In the genomic region with DNA sequence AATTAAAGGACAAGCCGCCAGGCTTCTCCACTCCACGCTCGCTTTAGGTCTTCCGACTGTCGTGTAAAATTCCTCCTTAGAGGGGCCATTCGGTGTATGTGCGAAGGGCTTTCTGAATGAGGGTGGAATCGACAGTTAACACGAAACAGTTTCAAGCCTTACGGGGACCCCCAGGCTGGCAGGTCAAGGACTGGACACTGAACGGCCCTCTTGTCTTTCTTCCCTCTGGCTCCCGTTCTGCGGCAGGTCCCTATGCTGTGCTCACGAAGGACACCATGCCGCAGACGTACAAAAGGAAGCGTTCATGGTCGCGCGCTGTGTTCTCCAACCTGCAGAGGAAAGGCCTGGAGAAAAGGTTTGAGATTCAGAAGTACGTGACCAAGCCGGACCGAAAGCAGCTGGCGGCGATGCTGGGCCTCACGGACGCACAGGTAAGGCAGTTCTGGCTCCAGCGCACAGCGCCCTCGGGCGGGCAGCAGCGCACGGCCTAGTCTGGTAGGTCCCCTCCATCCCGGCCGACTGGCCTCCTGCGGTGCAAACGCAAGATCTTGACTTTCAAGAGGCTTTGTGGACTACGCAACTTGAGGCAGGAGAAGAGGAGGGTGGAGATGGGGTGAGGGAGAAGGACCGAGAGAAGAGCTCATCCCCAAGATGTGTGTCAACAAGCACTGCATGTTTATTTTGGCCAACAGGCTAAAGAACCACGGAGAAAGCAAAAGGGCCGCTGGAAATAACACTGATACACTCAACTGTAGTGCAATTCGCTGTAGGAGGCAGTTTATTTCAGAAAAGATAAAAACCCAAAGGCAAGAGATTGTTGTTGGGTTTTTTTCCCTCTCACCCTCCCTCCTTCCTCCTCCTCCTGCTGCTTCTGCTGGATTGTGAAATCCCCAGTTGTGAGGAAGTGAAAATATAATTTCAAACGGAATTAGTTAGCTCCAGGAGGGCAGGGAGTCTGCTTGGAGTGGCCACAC, we compare ENCODE assay signal across 9 cellular contexts. TPM values are rescaled to one million over a fixed set of nuclear protein-coding genes. Genes with fewer than 3 reads are reported as not detected.
A peak's percentile ranks its signal among the peaks of the same experiment; 100 is the strongest.
DNase-seq lines count a peak whose midpoint lies in the region; ATAC-seq, FAIRE-seq and TF ChIP-seq lines count a peak whose summit lies in the region.
"Had no signal": no experiment of that assay in that cellular context is flagged by ENCODE, and none has a peak within 500 bp of the region (broad histone marks: within the 10 kb centered on the region; RNA-seq: fewer than 3 reads in every experiment).

No MANE protein-coding gene starts in this region.

- CTCF ChIA-PET in HepG2 (lab: Yijun Ruan, JAX; ENCODE audit: low intra/inter-chr PET ratio, low total read pairs) (no interaction called here), OCI-LY7 (lab: Charles Lee; ENCODE audit: unreplicated experiment) (no interaction called here)

- H3K27me3 ChIP-seq in HUES64 (ENCODE audit: insufficient read depth, low read length): peaks cover 100% of the 10 kb centered on the region
- peaks cover 63% of the 10 kb centered on the region for H3K27me3 ChIP-seq in colonic mucosa
- peaks cover 0 to 11% of the 10 kb centered on the region in 2 experiments; a peak in 1 of 5 replicates for H3K27me3 ChIP-seq in HepG2 (ENCODE audit: control insufficient read depth in 1 of 2, insufficient read depth in 2 of 2, low read length in 2 of 2)
- H3K27me3 ChIP-seq in subcutaneous abdominal adipose tissue (ENCODE audit: control insufficient read depth in 5 of 5, insufficient read depth in 4 of 5, low read length in 5 of 5): peaks cover 0 to 4% (median under 1%) of the 10 kb centered on the region in 5 donors

- no peak overlapping the region for H3K27ac Mint-ChIP-seq in naive thymus-derived CD8-positive, alpha-beta T cell
- H3K27ac Mint-ChIP-seq: activated T-cell treated with anti-CD3 and anti-CD28 coated beads, Interleukin-2, amount 50 U/mL, for 24 hours had no signal

- H3K4me3 Mint-ChIP-seq in naive thymus-derived CD8-positive, alpha-beta T cell: peak overlapping the region in 3 of 10 donors; percentile 19 to 45 (median 36)

- peaks cover 9 to 41% (median 34%) of the 10 kb centered on the region in 4 donors for H3K4me1 Mint-ChIP-seq in naive thymus-derived CD8-positive, alpha-beta T cell

- no peaks in the 10 kb centered on the region for H3K79me2 ChIP-seq in HepG2 (ENCODE audit: insufficient read depth, low read length)
- H3K79me2 ChIP-seq in OCI-LY7 (ENCODE audit: insufficient read depth, low read depth, low read length): no peaks in the 10 kb centered on the region

- H3K36me3 ChIP-seq in HUES64 (ENCODE audit: insufficient read depth, low read length): no peaks in the 10 kb centered on the region
- H3K36me3 ChIP-seq in colonic mucosa: no peaks in the 10 kb centered on the region
- H3K36me3 ChIP-seq in HepG2 (replicated peaks in 1 of 2; ENCODE audit: control insufficient read depth in 1 of 2, insufficient read depth in 2 of 2, low read length in 2 of 2): no peaks in the 10 kb centered on the region
- peaks cover 0 to 46% (median 40%) of the 10 kb centered on the region in 5 donors for H3K36me3 ChIP-seq in subcutaneous abdominal adipose tissue (ENCODE audit: control insufficient read depth in 5 of 5, insufficient read depth in 5 of 5, low read length in 5 of 5)
- no peaks in the 10 kb centered on the region for H3K36me3 ChIP-seq in OCI-LY7 (ENCODE audit: insufficient read depth, low read length)

- peaks cover 0 to 2% (median 0%) of the 10 kb centered on the region in 3 donors for H3K36me3 Mint-ChIP-seq in naive thymus-derived CD8-positive, alpha-beta T cell

- no peak for TF ChIP-seq POLR2A in HepG2 (IDR thresholded peaks at IDR 0.05; ENCODE audit: insufficient read depth in 1 of 2, low read depth in 2 of 2, low read length in 2 of 2)

- no peak for DNase-seq in colonic mucosa
- DNase-seq in HepG2 (ENCODE audit: low spot score): no peak
- DNase-seq in GM19239 (ENCODE audit: insufficient read length, low spot score): no peak
- DNase-seq in OCI-LY7 (ENCODE audit: low spot score): no peak
- no peak for DNase-seq in activated CD4-positive, alpha-beta T cell treated with anti-CD3 and anti-CD28 coated beads, Interleukin-2, amount 50 U/mL, for 4 hours
- no peak for DNase-seq in naive thymus-derived CD8-positive, alpha-beta T cell
- DNase-seq: activated T-cell treated with anti-CD3 and anti-CD28 coated beads, Interleukin-2, amount 50 U/mL, for 24 hours had no signal

- H3K4me2 ChIP-seq in HepG2 (ENCODE audit: low read depth, low read length) (no peak overlapping the region), OCI-LY7 (ENCODE audit: low read length) (no peak overlapping the region)

- no peaks in the 10 kb centered on the region for H3K9me3 ChIP-seq in HUES64 (ENCODE audit: insufficient read depth, low read depth, low read length)
- H3K9me3 ChIP-seq in colonic mucosa: no peaks in the 10 kb centered on the region
- no peaks in the 10 kb centered on the region for H3K9me3 ChIP-seq in HepG2 (ENCODE audit: low read length)
- H3K9me3 ChIP-seq in subcutaneous abdominal adipose tissue (ENCODE audit: control insufficient read depth in 5 of 5, low read length in 5 of 5): no peaks in the 10 kb centered on the region
- no peaks in the 10 kb centered on the region for H3K9me3 ChIP-seq in OCI-LY7 (ENCODE audit: low read length)

- H3K9me2 ChIP-seq in OCI-LY7 (ENCODE audit: insufficient read depth, low read length): no peaks in the 10 kb centered on the region

- in situ Hi-C loops in HepG2 (cut with HindIII; ENCODE audit: extremely low pct_ligation_motif_present, low pct_unique_long_range_greater_than_20kb): no loop called here

- no peak overlapping the region for H3K9ac ChIP-seq in HUES64 (ENCODE audit: low read depth, low read length)
- H3K9ac ChIP-seq in colonic mucosa (ENCODE audit: low read depth in 2 of 2, low read length in 2 of 2): peak overlapping the region; percentile 51 to 66
- no peak overlapping the region for H3K9ac ChIP-seq in HepG2 (ENCODE audit: insufficient read depth, low read depth, low read length)
- H3K9ac ChIP-seq in subcutaneous abdominal adipose tissue (ENCODE audit: low read length in 5 of 5): peak overlapping the region in 3 of 5 donors; percentile 30 to 94 (median 90)

- POLR2A ChIA-PET in HepG2 (lab: Yijun Ruan, JAX) (no interaction called here), OCI-LY7 (lab: Charles Lee) (interaction anchor here (0.7 kb wide), 1 partner anchor 64 kb away, joined by 4 read pairs; no protein-coding TSS in a partner anchor)
- POLR2A ChIA-PET in naive thymus-derived CD8-positive, alpha-beta T cell (lab: Charles Lee): no interaction called here

- H2AFZ ChIP-seq in HepG2 (ENCODE audit: low read length) (no peak overlapping the region), OCI-LY7 (ENCODE audit: low read length) (no peak overlapping the region)

- peaks cover 23% of the 10 kb centered on the region for H3K4me1 ChIP-seq in HUES64 (ENCODE audit: insufficient read depth, low read length)
- H3K4me1 ChIP-seq in colonic mucosa: peaks cover 3% of the 10 kb centered on the region
- H3K4me1 ChIP-seq in HepG2 (ENCODE audit: insufficient read depth, low read length): no peaks in the 10 kb centered on the region
- peaks cover 9 to 56% (median 43%) of the 10 kb centered on the region in 5 donors for H3K4me1 ChIP-seq in subcutaneous abdominal adipose tissue (ENCODE audit: control insufficient read depth in 5 of 5, insufficient read depth in 5 of 5, low read length in 5 of 5)
- H3K4me1 ChIP-seq in OCI-LY7 (ENCODE audit: insufficient read depth, low read length, poor library complexity, severe bottlenecking): no peaks in the 10 kb centered on the region

- H3K27ac ChIP-seq in HUES64 (ENCODE audit: low read depth, low read length) (no peak overlapping the region), colonic mucosa (peak overlapping the region; percentile 78), HepG2 (ENCODE audit: extremely low read length, insufficient read depth, low read length) (no peak overlapping the region), subcutaneous abdominal adipose tissue (ENCODE audit: low read depth, low read length) (peak overlapping the region; percentile 84), OCI-LY7 (ENCODE audit: low read depth, low read length, poor library complexity, severe bottlenecking) (no peak overlapping the region)

- H3K4me3 ChIP-seq in HUES64 (ENCODE audit: low read length): peak overlapping the region; percentile 29; the same call in 1 of the 2 replicates
- peak overlapping the region; percentile 19 for H3K4me3 ChIP-seq in colonic mucosa
- no peak overlapping the region for H3K4me3 ChIP-seq in HepG2 (replicated peaks in 1 of 3; ENCODE audit: insufficient read depth in 1 of 3, low read depth in 2 of 3, low read length in 3 of 3)
- peak overlapping the region in 4 of 5 donors; percentile 55 to 90 (median 82) for H3K4me3 ChIP-seq in subcutaneous abdominal adipose tissue (ENCODE audit: low read depth in 1 of 5, low read length in 5 of 5)
- H3K4me3 ChIP-seq in OCI-LY7 (ENCODE audit: low read depth, low read length, poor library complexity, severe bottlenecking): no peak overlapping the region

- peaks cover 0 to 3% (median 0%) of the 10 kb centered on the region in 9 donors for H3K9me3 Mint-ChIP-seq in naive thymus-derived CD8-positive, alpha-beta T cell
- H3K9me3 Mint-ChIP-seq: activated T-cell treated with anti-CD3 and anti-CD28 coated beads, Interleukin-2, amount 50 U/mL, for 24 hours had no signal

- intact Hi-C loops in colonic mucosa (cut with DNase I) (no loop called here), HepG2 (cut with micrococcal nuclease; ENCODE audit: unreplicated experiment) (no loop called here), OCI-LY7 (cut with micrococcal nuclease; ENCODE audit: unreplicated experiment) (no loop called here)

- TF ChIP-seq RAD21 in HepG2 (CRISPR knock-in tag; IDR thresholded peaks at IDR 0.05): no peak

- H3K27me3 Mint-ChIP-seq in naive thymus-derived CD8-positive, alpha-beta T cell: peaks cover 33 to 93% (median 74%) of the 10 kb centered on the region in 5 donors

- TF ChIP-seq CTCF in colonic mucosa (IDR thresholded peaks at IDR 0.05) (no peak), HepG2 (CRISPR knock-in tag; IDR thresholded peaks at IDR 0.05) (no peak), OCI-LY7 (conservative IDR thresholded peaks at IDR 0.05; ENCODE audit: low read length) (no peak)

- no peak for ATAC-seq in HepG2
- ATAC-seq in naive thymus-derived CD8-positive, alpha-beta T cell: no peak

- BruUV-seq in HepG2 (replicated peaks; lab: Mats Ljungman, UMichigan) (no TSS peak), OCI-LY7 (replicated peaks; lab: Mats Ljungman, UMichigan) (no TSS peak)

- TF ChIP-seq EP300 in HepG2 (IDR thresholded peaks at IDR 0.05; ENCODE audit: low read depth in 2 of 2, low read length in 2 of 2): no peak
- no peak for TF ChIP-seq EP300 in HepG2 (CRISPR knock-in tag; IDR thresholded peaks at IDR 0.05; ENCODE audit: borderline replicate concordance)

- FAIRE-seq in HepG2 (lab: Jason Lieb, UNC) (no peak), GM19239 (lab: Jason Lieb, UNC) (no peak)

- no peaks in the 10 kb centered on the region for H4K20me1 ChIP-seq in HepG2 (ENCODE audit: insufficient read depth, low read length)
- no peaks in the 10 kb centered on the region for H4K20me1 ChIP-seq in OCI-LY7 (ENCODE audit: insufficient read depth, low read length)

- 2% methylated on average over 42 of the region's 43 CpGs for WGBS in HUES64
- 91% methylated on average over 43 of the region's 43 CpGs for WGBS in HepG2 (ENCODE audit: low lambda C conversion rate)

RNA-seq across cellular contexts. Expression of a gene that starts 3.0 kb away (rescaled TPM):
- 0.55 TPM for polyA plus RNA-seq in HUES64 (2013, experiment 1 of 2)
- 0.70 TPM for polyA plus RNA-seq in HUES64 (2013, experiment 2 of 2)
- 1 to 10 TPM; 1.7 to 6.2 TPM for total RNA-seq in colonic mucosa
- total RNA-seq in HepG2 (2016; rRNA removed; fragmentation: Illumina TruSeq; extraction: Trizol): 0.06 and 0.35 TPM in 2 replicates
- total RNA-seq in HepG2 (2016; cell fraction: cytosol; rRNA removed; fragmentation: Illumina TruSeq; extraction: Trizol; ENCODE audit: low read depth): 0.18 and 0.20 TPM in 2 replicates
- total RNA-seq in HepG2 (2016; cell fraction: insoluble cytoplasmic fraction; rRNA removed; fragmentation: Illumina TruSeq; extraction: Trizol): 0.40 and 0.54 TPM in 2 replicates
- 0.31 and 0.40 TPM in 2 replicates for total RNA-seq in HepG2 (2016; cell fraction: membrane; rRNA removed; fragmentation: Illumina TruSeq; extraction: Trizol)
- 0.78 and 1.2 TPM in 2 replicates for total RNA-seq in HepG2 (2016; cell fraction: nucleus; rRNA removed; fragmentation: Illumina TruSeq; extraction: Trizol)
- polyA plus RNA-seq in HepG2 (2011; rRNA removed): 0.20 and 0.30 TPM in 2 replicates
- 0.04 and 0.28 TPM in 2 replicates for polyA plus RNA-seq in HepG2 (2011; cell fraction: cytosol; rRNA removed)
- 0.66 and 0.69 TPM in 2 replicates for polyA plus RNA-seq in HepG2 (2011; cell fraction: nucleus; rRNA removed)
- polyA plus RNA-seq in HepG2 (2012): 0.16 and 0.17 TPM in 2 replicates
- polyA plus RNA-seq in HepG2 (2016; cell fraction: cytosol; fragmentation: Illumina TruSeq; extraction: Trizol; ENCODE audit: low read depth): 0.43 and 0.58 TPM in 2 replicates
- 0.22 and 0.24 TPM in 2 replicates for polyA plus RNA-seq in HepG2 (2016; cell fraction: insoluble cytoplasmic fraction; fragmentation: Illumina TruSeq; extraction: Trizol; ENCODE audit: low read depth)
- 0.40 TPM in 2 replicates for polyA plus RNA-seq in HepG2 (2016; cell fraction: membrane; fragmentation: Illumina TruSeq; extraction: Trizol; ENCODE audit: low read depth)
- 3.1 and 4.9 TPM in 2 replicates for polyA plus RNA-seq in HepG2 (2016; cell fraction: nucleus; fragmentation: Illumina TruSeq; extraction: Trizol; ENCODE audit: insufficient read depth, low read depth)
- 0.08 and 1.8 TPM in 2 replicates for polyA minus RNA-seq in HepG2 (2011; rRNA and poly(A)+ RNA removed; ENCODE audit: low replicate concordance)
- not detected in 2 replicates for polyA minus RNA-seq in HepG2 (2011; cell fraction: cytosol; rRNA and poly(A)+ RNA removed)
- 0.25 and 0.90 TPM in 2 replicates for polyA minus RNA-seq in HepG2 (2011; cell fraction: nucleus; rRNA and poly(A)+ RNA removed)
- not detected in 2 replicates for total RNA-seq in OCI-LY7 (2014; rRNA removed; shearing (Covaris generic))
- not detected in 2 replicates for total RNA-seq in OCI-LY7 (2022)
- total RNA-seq in naive thymus-derived CD8-positive, alpha-beta T cell: under 1 TPM; 0.10 to 0.33 TPM
- polyA plus RNA-seq in naive thymus-derived CD8-positive, alpha-beta T cell: not detected

Comparison
In these comparisons a context has a peak if more than half of its experiments do, and no peak if none do; other contexts are left out.
1. H3K27ac ChIP-seq: peak in colonic mucosa (single experiment) and subcutaneous abdominal adipose tissue (single experiment); none in HUES64 (single experiment), HepG2 (single experiment) and OCI-LY7 (single experiment).
2. H3K4me3 ChIP-seq: peak in HUES64 (single experiment), colonic mucosa (single experiment) and subcutaneous abdominal adipose tissue (4 of 5); none in HepG2 (0 of 3) and OCI-LY7 (single experiment).
3. H3K9ac ChIP-seq: peak in colonic mucosa (2 of 2) and subcutaneous abdominal adipose tissue (3 of 5); none in HUES64 (single experiment) and HepG2 (single experiment).